In genomic region chr11:64810891-64811272, GRCh38 we compare ENCODE assay signal across 1 cellular context.
TF ChIP-seq lines count a peak whose summit lies in the region.

No MANE protein-coding gene starts in this region.

TF ChIP-seq in K562, 482 proteins besides CTCF, POLR2A, EP300 and RAD21 (continued from another document):
- no peak for TF ChIP-seq FOXM1 (IDR thresholded peaks at IDR 0.05; ENCODE audit: low read depth)
- no peak for TF ChIP-seq FOXM1 (CRISPR knock-in tag; IDR thresholded peaks at IDR 0.05; ENCODE audit: low read depth)
- TF ChIP-seq ZBTB40 (IDR thresholded peaks at IDR 0.05): 0 out of 2 replicates have a peak, but pooled peaks have one; percentile 24
- TF ChIP-seq ZBTB40 (CRISPR knock-in tag; IDR thresholded peaks at IDR 0.05): no peak
- TF ChIP-seq CGGBP1 (CRISPR knock-in tag; IDR thresholded peaks at IDR 0.05): no peak
- peak; percentile 60 for TF ChIP-seq MGA (IDR thresholded peaks at IDR 0.05)
- TF ChIP-seq ZKSCAN1 (IDR thresholded peaks at IDR 0.05; ENCODE audit: low read depth, low read length): peak; percentile 56; the same call in 1 of the 2 replicates
- TF ChIP-seq ELF1 (tag; IDR thresholded peaks at IDR 0.05): peak; percentile 57; the same call in 1 of the 2 replicates
- no peak for TF ChIP-seq NCOA6 (IDR thresholded peaks at IDR 0.05)
- TF ChIP-seq ETV1 (tag; conservative IDR thresholded peaks at IDR 0.05; ENCODE audit: low read depth): 0 out of 2 replicates have a peak, but pooled peaks have one; percentile 0
- TF ChIP-seq SMAD1 (IDR thresholded peaks at IDR 0.05; ENCODE audit: low read depth, low read length, partially characterized antibody): no peak
- TF ChIP-seq STAT5A (IDR thresholded peaks at IDR 0.05; ENCODE audit: borderline replicate concordance, low read length): no peak
- TF ChIP-seq CBFA2T2 (conservative IDR thresholded peaks at IDR 0.05): no peak
